In the genomic region with DNA sequence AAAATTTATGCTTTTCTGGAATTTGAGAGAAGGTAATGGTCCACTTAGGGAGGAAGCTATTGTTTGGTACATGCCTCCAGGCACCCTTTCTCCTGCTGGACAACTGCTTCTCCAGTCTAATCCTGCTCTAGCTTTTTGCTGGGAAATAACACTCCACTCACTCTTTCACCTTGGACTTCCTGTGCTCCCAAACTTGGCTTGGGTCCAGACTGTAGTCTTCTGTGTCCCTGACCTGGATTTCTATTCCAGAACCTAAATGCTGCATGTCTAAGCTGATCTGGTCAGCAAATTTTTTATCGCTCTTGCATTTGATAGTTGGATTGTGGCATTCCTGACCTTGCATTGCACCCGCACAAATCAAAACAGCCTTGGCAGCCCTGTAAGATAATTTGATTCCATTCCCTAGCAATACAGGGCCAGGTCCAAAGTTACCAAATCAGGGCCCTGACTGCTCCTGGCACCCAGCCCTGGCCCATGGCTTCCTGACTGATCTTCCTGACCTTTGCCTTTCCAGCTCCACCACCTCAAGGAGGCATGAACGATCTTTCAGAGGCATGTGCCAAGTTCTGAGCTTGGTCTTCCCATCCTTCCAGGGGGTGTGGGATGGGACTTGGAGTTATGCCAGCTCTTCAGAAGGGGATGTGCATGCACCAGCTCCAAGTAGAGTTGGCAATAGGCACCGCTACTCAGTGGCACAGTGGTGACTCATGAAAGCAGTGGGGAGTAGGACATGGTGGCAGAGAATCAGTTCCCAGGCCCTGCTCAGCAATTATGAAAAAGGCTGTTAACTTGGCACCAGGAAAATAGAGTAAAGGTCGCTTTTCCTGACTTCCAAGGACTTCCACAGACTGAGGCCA, we compare ENCODE assay signal across 1 cellular context.
TF ChIP-seq lines count a peak whose summit lies in the region.

No MANE protein-coding gene starts in this region.

TF ChIP-seq in SK-N-SH treated with all-trans-retinoic acid at 6 μM for 48 hours, 23 proteins besides CTCF, POLR2A, EP300 and RAD21 (continued from another document):
- TF ChIP-seq TOX (CRISPR knock-in tag; IDR thresholded peaks at IDR 0.05; ENCODE audit: borderline replicate concordance) (no peak), ZNF8 (CRISPR knock-in tag; IDR thresholded peaks at IDR 0.05) (no peak)
- TF ChIP-seq, protein P1, sequence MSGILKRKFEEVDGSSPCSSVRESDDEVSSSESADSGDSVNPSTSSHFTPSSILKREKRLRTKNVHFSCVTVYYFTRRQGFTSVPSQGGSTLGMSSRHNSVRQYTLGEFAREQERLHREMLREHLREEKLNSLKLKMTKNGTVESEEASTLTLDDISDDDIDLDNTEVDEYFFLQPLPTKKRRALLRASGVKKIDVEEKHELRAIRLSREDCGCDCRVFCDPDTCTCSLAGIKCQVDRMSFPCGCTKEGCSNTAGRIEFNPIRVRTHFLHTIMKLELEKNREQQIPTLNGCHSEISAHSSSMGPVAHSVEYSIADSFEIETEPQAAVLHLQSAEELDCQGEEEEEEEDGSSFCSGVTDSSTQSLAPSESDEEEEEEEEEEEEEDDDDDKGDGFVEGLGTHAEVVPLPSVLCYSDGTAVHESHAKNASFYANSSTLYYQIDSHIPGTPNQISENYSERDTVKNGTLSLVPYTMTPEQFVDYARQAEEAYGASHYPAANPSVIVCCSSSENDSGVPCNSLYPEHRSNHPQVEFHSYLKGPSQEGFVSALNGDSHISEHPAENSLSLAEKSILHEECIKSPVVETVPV (CRISPR knock-in tag; IDR thresholded peaks at IDR 0.05) = no peak
TF ChIP-seq in SK-N-SH treated with all-trans-retinoic acid at 6 μM for 48 hours: peak in this region for 5.
